19 cellular contexts compared by ENCODE assay signal in genomic region chr1:246781212-246781611, GRCh38.
"Had no signal": no experiment of that assay in that cellular context is flagged by ENCODE, and none has a peak within 500 bp of the region (broad histone marks: within the 10 kb centered on the region; RNA-seq: fewer than 3 reads in every experiment).

No MANE protein-coding gene starts in this region.

- DNase-seq: activated CD4-positive, alpha-beta T cell treated with anti-CD3 and anti-CD28 coated beads for 36 hours; activated CD4-positive, alpha-beta T cell treated with anti-CD3 and anti-CD28 coated beads, Interleukin-2, amount 50 U/mL, for 4 hours; activated CD8-positive, alpha-beta memory T cell treated with anti-CD3 and anti-CD28 coated beads for 24 hours; activated gamma-delta T cell; activated naive CD4-positive, alpha-beta T cell treated with anti-CD3 and anti-CD28 coated beads, Interleukin-2, amount 50 U/mL, for 16 hours; activated naive CD8-positive, alpha-beta T cell treated with anti-CD3 and anti-CD28 coated beads, Interleukin-2, amount 50 U/mL, for 24 hours; activated T-cell treated with anti-CD3 and anti-CD28 coated beads, Interleukin-2, amount 50 U/mL, for 72 hours; foreskin fibroblast; immature natural killer cell; stimulated activated CD4-positive, alpha-beta T cell treated with anti-CD3 and anti-CD28 coated beads, Interleukin-4, amount 100 ng/mL, for 1 hour; stimulated activated naive CD8-positive, alpha-beta T cell treated with anti-CD3 and anti-CD28 coated beads, Interleukin-15, amount 100 ng/mL, for 72 hours; T-helper 1 cell had no signal

- H3K36me3 Mint-ChIP-seq: WTC11 had no signal

- H3K4me1 ChIP-seq: parathyroid adenoma, tibial artery had no signal

- H3K27ac ChIP-seq: epithelial cell of prostate, hepatocyte, parathyroid adenoma, tibial artery had no signal

- H3K9ac ChIP-seq: parathyroid adenoma had no signal

- H3K27me3 Mint-ChIP-seq: activated CD4-positive, alpha-beta T cell treated with anti-CD3 and anti-CD28 coated beads for 36 hours; activated naive CD8-positive, alpha-beta T cell treated with anti-CD3 and anti-CD28 coated beads, Interleukin-2, amount 50 U/mL, for 24 hours; natural killer cell treated with Interleukin-12 subunit alpha and Interleukin-12 subunit beta and Interleukin-15 and Interleukin-18, amount 100 ng/mL, for 72 hours had no signal

- H3K27ac Mint-ChIP-seq: activated CD4-positive, alpha-beta T cell treated with anti-CD3 and anti-CD28 coated beads for 36 hours; activated naive CD8-positive, alpha-beta T cell treated with anti-CD3 and anti-CD28 coated beads, Interleukin-2, amount 50 U/mL, for 24 hours; activated T-cell treated with anti-CD3 and anti-CD28 coated beads, Interleukin-2, amount 50 U/mL, for 72 hours; immature natural killer cell; natural killer cell treated with Interleukin-12 subunit alpha and Interleukin-12 subunit beta and Interleukin-15 and Interleukin-18, amount 100 ng/mL, for 72 hours; stimulated activated naive CD8-positive, alpha-beta T cell treated with anti-CD3 and anti-CD28 coated beads, Interleukin-15, amount 100 ng/mL, for 72 hours; WTC11 had no signal

- H3K27me3 ChIP-seq: hepatocyte, tibial artery had no signal

- H3K9me3 ChIP-seq: tibial artery had no signal

- H3K4me3 Mint-ChIP-seq: activated CD4-positive, alpha-beta T cell treated with anti-CD3 and anti-CD28 coated beads for 36 hours; activated naive CD8-positive, alpha-beta T cell treated with anti-CD3 and anti-CD28 coated beads, Interleukin-2, amount 50 U/mL, for 24 hours; activated T-cell treated with anti-CD3 and anti-CD28 coated beads, Interleukin-2, amount 50 U/mL, for 72 hours; immature natural killer cell; natural killer cell treated with Interleukin-12 subunit alpha and Interleukin-12 subunit beta and Interleukin-15 and Interleukin-18, amount 100 ng/mL, for 72 hours; stimulated activated naive CD8-positive, alpha-beta T cell treated with anti-CD3 and anti-CD28 coated beads, Interleukin-15, amount 100 ng/mL, for 72 hours; WTC11 had no signal

- H3K79me2 ChIP-seq: hepatocyte, parathyroid adenoma had no signal

- H3K4me2 ChIP-seq: hepatocyte had no signal

- H3K4me3 ChIP-seq: hepatocyte, lung, tibial artery had no signal

- H2AFZ ChIP-seq: hepatocyte, parathyroid adenoma had no signal

- H3K9me3 Mint-ChIP-seq: activated naive CD8-positive, alpha-beta T cell treated with anti-CD3 and anti-CD28 coated beads, Interleukin-2, amount 50 U/mL, for 24 hours; immature natural killer cell; natural killer cell treated with Interleukin-12 subunit alpha and Interleukin-12 subunit beta and Interleukin-15 and Interleukin-18, amount 100 ng/mL, for 72 hours; stimulated activated naive CD8-positive, alpha-beta T cell treated with anti-CD3 and anti-CD28 coated beads, Interleukin-15, amount 100 ng/mL, for 72 hours; WTC11 had no signal
